ENCODE assay signal across 21 cellular contexts in the genomic region with DNA sequence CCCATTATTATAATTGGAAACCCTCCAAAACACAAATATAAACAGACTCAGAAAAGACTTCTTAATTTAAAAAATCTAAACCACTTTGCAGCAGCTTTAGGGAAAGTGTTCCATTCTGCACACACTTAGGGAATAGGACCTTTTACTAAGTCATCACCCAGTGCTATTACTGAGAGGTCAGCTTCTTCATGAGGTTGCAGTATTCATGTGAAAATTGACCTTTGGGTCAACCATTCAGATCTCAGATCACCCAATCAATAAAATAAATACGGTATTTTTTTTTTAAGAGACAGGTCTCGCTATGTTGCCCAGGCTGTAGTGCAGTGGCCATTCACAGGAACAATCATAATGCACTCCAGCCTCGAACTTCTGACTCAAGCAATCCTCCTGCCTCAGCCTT.
"Had no signal": no experiment of that assay in that cellular context is flagged by ENCODE, and none has a peak within 500 bp of the region (broad histone marks: within the 10 kb centered on the region; RNA-seq: fewer than 3 reads in every experiment).

No MANE protein-coding gene starts in this region.

- ATAC-seq: effector memory CD8-positive, alpha-beta T cell; esophagus mucosa; gastrocnemius medialis; heart right ventricle; left cardiac atrium; lower lobe of right lung; mucosa of descending colon had no signal

- H3K9me3 ChIP-seq: colonic mucosa, esophagus squamous epithelium, gastrocnemius medialis, heart right ventricle, left ventricle myocardium inferior, lower lobe of right lung, mucosa of descending colon had no signal

- H3K27me3 ChIP-seq: colonic mucosa, gastrocnemius medialis had no signal

- H3K4me1 ChIP-seq: colonic mucosa, gastrocnemius medialis, heart right ventricle, left ventricle myocardium inferior, lower lobe of right lung had no signal

- DNase-seq: colonic mucosa; cortex of kidney; effector CD8-positive, alpha-beta T cell; effector memory CD8-positive, alpha-beta T cell; endodermal cell; erythroblast; esophagus squamous epithelium; foreskin melanocyte; gastrocnemius medialis; glutamatergic neuron; head of caudate nucleus; heart right ventricle; hippocampal formation; left cardiac atrium; left ventricle myocardium inferior; lower lobe of right lung; mesenchymal stem cell; mucosa of descending colon; naive B cell had no signal

- H3K36me3 ChIP-seq: colonic mucosa, esophagus squamous epithelium, gastrocnemius medialis, heart right ventricle, left ventricle myocardium inferior, lower lobe of right lung had no signal

- H3K4me3 ChIP-seq: colonic mucosa, esophagus squamous epithelium, gastrocnemius medialis, heart right ventricle, left ventricle myocardium inferior, lower lobe of right lung, mucosa of descending colon had no signal

- H3K27ac ChIP-seq: colonic mucosa, epithelial cell of prostate, esophagus squamous epithelium, gastrocnemius medialis, heart right ventricle, left ventricle myocardium inferior, lower lobe of right lung had no signal
